8 cellular contexts compared by ENCODE assay signal in the genomic region with DNA sequence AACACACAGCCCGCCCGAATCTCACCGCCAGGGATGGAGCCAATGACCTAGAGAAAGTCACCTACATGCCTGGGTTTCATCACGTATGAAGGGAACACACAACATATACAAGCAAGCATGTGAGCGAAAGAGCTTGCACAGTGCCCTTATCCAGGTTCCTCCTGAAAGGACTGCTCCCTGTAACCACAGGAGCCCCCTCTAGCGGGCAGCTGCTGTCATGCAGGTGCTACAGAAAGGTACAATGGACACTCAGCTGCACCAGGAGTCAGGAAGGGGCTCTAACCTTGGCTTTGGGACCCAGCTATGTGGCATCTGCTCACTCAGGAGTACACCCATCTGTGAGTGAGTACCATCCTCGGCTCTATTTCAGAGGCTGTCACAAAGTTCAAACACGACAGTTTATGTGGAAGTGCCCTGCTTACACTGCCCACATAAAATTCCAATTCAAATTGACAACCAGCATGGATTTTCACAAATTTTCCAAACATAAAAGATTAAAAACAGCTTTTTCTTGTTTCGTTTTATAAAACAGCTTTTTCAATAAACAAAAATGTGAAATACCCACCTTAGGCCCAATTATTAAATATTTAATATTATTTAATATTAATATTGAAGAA. TPM values are rescaled to one million over a fixed set of nuclear protein-coding genes. Genes with fewer than 3 reads are reported as not detected.
DNase-seq lines count a peak whose midpoint lies in the region; ATAC-seq and TF ChIP-seq lines count a peak whose summit lies in the region.

No MANE protein-coding gene starts in this region.

- no peak for ATAC-seq in heart right ventricle
- no peak for ATAC-seq in HG02884 (IDR thresholded peaks at IDR 0.05; ENCODE audit: unreplicated experiment)
- ATAC-seq in HG03521 (IDR thresholded peaks at IDR 0.05; ENCODE audit: unreplicated experiment), result no peak

- H3K27ac ChIP-seq in SJSA1, result no peak overlapping the region
- H3K27ac ChIP-seq in heart right ventricle, result no peak overlapping the region

- WGBS in heart right ventricle, 2 donors, result 53 to 56% methylated on average over 9 of the region's 9 CpGs

- intact Hi-C loops in heart right ventricle (cut with DNase I), result loop anchor here in 1 of 10 donors (1.0 kb wide), 1 partner anchor 32 kb away; a partner anchor contains a TSS

- 0 out of 2 replicates have a peak, but pooled peaks cover 4% of the 10 kb centered on the region for H3K27me3 ChIP-seq in SJSA1 (replicated peaks)
- no peaks in the 10 kb centered on the region for H3K27me3 ChIP-seq in heart right ventricle

- DNase-seq in DMS114 treated with DMSO at 0.1 percent for 48 hours (lab: John Stamatoyannopoulos, UW; ENCODE audit: unreplicated experiment), result peak; percentile 6
- DNase-seq in SJSA1 (ENCODE audit: low read depth in 1 of 2, low spot score in 2 of 2), result peak; percentile 31 to 71
- peak; percentile 69 for DNase-seq in activated naive CD4-positive, alpha-beta T cell treated with anti-CD3 and anti-CD28 coated beads, Interleukin-2, amount 50 U/mL, for 16 hours
- DNase-seq in heart right ventricle, result peak; percentile 45 to 61
- peak; percentile 17 for DNase-seq in skeletal muscle cell (ENCODE audit: low read depth)

- H3K4me1 ChIP-seq in SJSA1 (replicated peaks) (peaks cover 7% of the 10 kb centered on the region; the same call in 1 of the 2 replicates), heart right ventricle (peaks cover 0 to 29% (median 21%) of the 10 kb centered on the region in 9 donors)

- H3K9me3 ChIP-seq in SJSA1 (replicated peaks) (peaks cover 2% of the 10 kb centered on the region; the same call in 1 of the 2 replicates), heart right ventricle (no peaks in the 10 kb centered on the region)

- TF ChIP-seq EP300 in Ishikawa (IDR thresholded peaks at IDR 0.05; ENCODE audit: borderline replicate concordance), result no peak

- TF ChIP-seq CTCF in heart right ventricle (IDR thresholded peaks at IDR 0.05), result peak; percentile 37 to 86 (median 78)

- H3K4me3 ChIP-seq in SJSA1 (no peak overlapping the region), heart right ventricle (no peak overlapping the region), skeletal muscle cell (ENCODE audit: low read depth, low read length) (no peak overlapping the region)

- H3K36me3 ChIP-seq in SJSA1 (peaks cover 47% of the 10 kb centered on the region), heart right ventricle (peaks cover 0 to 50% (median 29%) of the 10 kb centered on the region in 9 donors)

- TF ChIP-seq RAD21 in Ishikawa (IDR thresholded peaks at IDR 0.05; ENCODE audit: low read depth), result peak; percentile 12; the same call in 1 of the 2 replicates

TF ChIP-seq in Ishikawa, 13 proteins besides CTCF, POLR2A, EP300 and RAD21:
- TF ChIP-seq CREB1 (IDR thresholded peaks at IDR 0.05; ENCODE audit: low read depth) (no peak), TCF12 (IDR thresholded peaks at IDR 0.05; ENCODE audit: low read depth) (no peak), TAF1 (IDR thresholded peaks at IDR 0.05; ENCODE audit: low read depth) (no peak), ZBTB7A (IDR thresholded peaks at IDR 0.05; ENCODE audit: low read depth) (no peak), CEBPB (IDR thresholded peaks at IDR 0.05) (no peak), TEAD4 (IDR thresholded peaks at IDR 0.05) (no peak), YY1 (IDR thresholded peaks at IDR 0.05; ENCODE audit: low read depth) (no peak), NFIC (IDR thresholded peaks at IDR 0.05) (no peak)
- TF ChIP-seq, protein P1, sequence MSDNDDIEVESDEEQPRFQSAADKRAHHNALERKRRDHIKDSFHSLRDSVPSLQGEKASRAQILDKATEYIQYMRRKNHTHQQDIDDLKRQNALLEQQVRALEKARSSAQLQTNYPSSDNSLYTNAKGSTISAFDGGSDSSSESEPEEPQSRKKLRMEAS (IDR thresholded peaks at IDR 0.05), result no peak
- TF ChIP-seq, protein P2, sequence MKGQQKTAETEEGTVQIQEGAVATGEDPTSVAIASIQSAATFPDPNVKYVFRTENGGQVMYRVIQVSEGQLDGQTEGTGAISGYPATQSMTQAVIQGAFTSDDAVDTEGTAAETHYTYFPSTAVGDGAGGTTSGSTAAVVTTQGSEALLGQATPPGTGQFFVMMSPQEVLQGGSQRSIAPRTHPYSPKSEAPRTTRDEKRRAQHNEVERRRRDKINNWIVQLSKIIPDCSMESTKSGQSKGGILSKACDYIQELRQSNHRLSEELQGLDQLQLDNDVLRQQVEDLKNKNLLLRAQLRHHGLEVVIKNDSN (IDR thresholded peaks at IDR 0.05), result no peak
- TF ChIP-seq, protein P3, sequence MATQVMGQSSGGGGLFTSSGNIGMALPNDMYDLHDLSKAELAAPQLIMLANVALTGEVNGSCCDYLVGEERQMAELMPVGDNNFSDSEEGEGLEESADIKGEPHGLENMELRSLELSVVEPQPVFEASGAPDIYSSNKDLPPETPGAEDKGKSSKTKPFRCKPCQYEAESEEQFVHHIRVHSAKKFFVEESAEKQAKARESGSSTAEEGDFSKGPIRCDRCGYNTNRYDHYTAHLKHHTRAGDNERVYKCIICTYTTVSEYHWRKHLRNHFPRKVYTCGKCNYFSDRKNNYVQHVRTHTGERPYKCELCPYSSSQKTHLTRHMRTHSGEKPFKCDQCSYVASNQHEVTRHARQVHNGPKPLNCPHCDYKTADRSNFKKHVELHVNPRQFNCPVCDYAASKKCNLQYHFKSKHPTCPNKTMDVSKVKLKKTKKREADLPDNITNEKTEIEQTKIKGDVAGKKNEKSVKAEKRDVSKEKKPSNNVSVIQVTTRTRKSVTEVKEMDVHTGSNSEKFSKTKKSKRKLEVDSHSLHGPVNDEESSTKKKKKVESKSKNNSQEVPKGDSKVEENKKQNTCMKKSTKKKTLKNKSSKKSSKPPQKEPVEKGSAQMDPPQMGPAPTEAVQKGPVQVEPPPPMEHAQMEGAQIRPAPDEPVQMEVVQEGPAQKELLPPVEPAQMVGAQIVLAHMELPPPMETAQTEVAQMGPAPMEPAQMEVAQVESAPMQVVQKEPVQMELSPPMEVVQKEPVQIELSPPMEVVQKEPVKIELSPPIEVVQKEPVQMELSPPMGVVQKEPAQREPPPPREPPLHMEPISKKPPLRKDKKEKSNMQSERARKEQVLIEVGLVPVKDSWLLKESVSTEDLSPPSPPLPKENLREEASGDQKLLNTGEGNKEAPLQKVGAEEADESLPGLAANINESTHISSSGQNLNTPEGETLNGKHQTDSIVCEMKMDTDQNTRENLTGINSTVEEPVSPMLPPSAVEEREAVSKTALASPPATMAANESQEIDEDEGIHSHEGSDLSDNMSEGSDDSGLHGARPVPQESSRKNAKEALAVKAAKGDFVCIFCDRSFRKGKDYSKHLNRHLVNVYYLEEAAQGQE (IDR thresholded peaks at IDR 0.05; ENCODE audit: low read depth), result no peak

RNA-seq across cellular contexts. Expression of a gene that starts 3.5 kb away (rescaled TPM):
- 175 and 183 TPM in 2 replicates for total RNA-seq in SJSA1 (2014; rRNA removed; shearing (Covaris generic))
- 100 to 1,000 TPM; 283 to 462 (median 383) TPM for total RNA-seq in heart right ventricle
- 100 to 1,000 TPM; 172 to 186 TPM for polyA plus RNA-seq in heart right ventricle

RNA-seq across cellular contexts. Expression of a gene that starts 8.6 kb away (rescaled TPM):
- total RNA-seq in SJSA1 (2014; rRNA removed; shearing (Covaris generic)), result not detected in 2 replicates
- total RNA-seq in heart right ventricle, result not detected
- not detected for polyA plus RNA-seq in heart right ventricle

RNA-seq across cellular contexts. Expression of a gene that starts 31.7 kb away (rescaled TPM):
- total RNA-seq in SJSA1 (2014; rRNA removed; shearing (Covaris generic)), result not detected in 2 replicates
- not detected for total RNA-seq in heart right ventricle
- not detected for polyA plus RNA-seq in heart right ventricle

Comparison
In these comparisons a context has a peak if more than half of its experiments do, and no peak if none do; other contexts are left out.
1. DNase-seq: peak in every context shown above with its lines; median percentile 69 in activated naive CD4-positive, alpha-beta T cell treated with anti-CD3 and anti-CD28 coated beads, Interleukin-2, amount 50 U/mL, for 16 hours; 53 in heart right ventricle; 51 in SJSA1; 17 in skeletal muscle cell; 6 in DMS114 treated with DMSO at 0.1 percent for 48 hours.